19 cellular contexts compared by ENCODE assay signal in the genomic region with DNA sequence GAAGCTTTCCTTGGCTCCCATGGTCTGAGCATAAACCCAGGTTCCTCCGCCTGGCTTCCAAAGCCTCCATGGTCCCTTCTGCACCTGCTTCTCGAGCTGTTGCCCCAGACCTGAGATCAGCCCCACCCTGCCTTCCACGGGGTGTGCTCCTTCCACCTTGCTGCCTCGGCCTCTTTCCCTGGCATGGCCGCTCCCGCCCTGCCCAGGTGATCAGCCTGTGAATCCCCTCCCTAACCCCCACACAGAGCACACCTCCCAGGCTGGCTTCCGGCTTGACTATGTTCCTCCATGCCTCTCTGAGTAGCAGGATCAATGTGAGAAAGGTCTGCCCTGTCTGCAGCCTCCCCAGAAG. TPM values are rescaled to one million over a fixed set of nuclear protein-coding genes. Genes with fewer than 3 reads are reported as not detected.
DNase-seq lines count a peak whose midpoint lies in the region; ATAC-seq and TF ChIP-seq lines count a peak whose summit lies in the region.
"Had no signal": no experiment of that assay in that cellular context is flagged by ENCODE, and none has a peak within 500 bp of the region (broad histone marks: within the 10 kb centered on the region; RNA-seq: fewer than 3 reads in every experiment).

No MANE protein-coding gene starts in this region.

- DNase-seq in Caco-2, result peak in 1 of 2 experiments; percentile 43
- DNase-seq in T-helper 17 cell, result no peak
- DNase-seq in lower lobe of right lung, result peak; percentile 36
- no peak for DNase-seq in progenitor cell of endocrine pancreas (ENCODE audit: low spot score, unreplicated experiment)
- no peak for DNase-seq in caudate nucleus (lab: John Stamatoyannopoulos, UW)
- DNase-seq in effector CD4-positive, alpha-beta T cell, result no peak
- DNase-seq in KG1 (lab: John Stamatoyannopoulos, UW), result no peak
- DNase-seq in endothelial cell (ENCODE audit: low spot score), result no peak
- DNase-seq: activated effector memory CD4-positive, alpha-beta T cell treated with Interleukin-2 at 50 U/mL for 16 hours; CD8-positive, alpha-beta memory T cell; dermis blood vessel endothelial cell; left ventricle myocardium superior; MG63; NCI-H1436; sigmoid colon; WERI-Rb-1 had no signal

- H3K4me1 Mint-ChIP-seq in Caco-2 (ENCODE audit: low read depth, unreplicated experiment) (peaks cover 12% of the 10 kb centered on the region), T-helper 17 cell (peaks cover 14% of the 10 kb centered on the region), progenitor cell of endocrine pancreas (ENCODE audit: low read depth) (peaks cover 17% of the 10 kb centered on the region), endothelial cell (ENCODE audit: unreplicated experiment) (peaks cover 11% of the 10 kb centered on the region)

- H3K27ac Mint-ChIP-seq in Caco-2 (ENCODE audit: unreplicated experiment) (no peak overlapping the region), T-helper 17 cell (peak overlapping the region; percentile 49), progenitor cell of endocrine pancreas (peak overlapping the region; percentile 30), endothelial cell (ENCODE audit: unreplicated experiment) (no peak overlapping the region)

- H3K36me3 ChIP-seq in Caco-2 (ENCODE audit: control insufficient read depth, insufficient read depth, low read length) (peaks cover 3% of the 10 kb centered on the region; the same call in 1 of the 2 replicates), lower lobe of right lung (no peaks in the 10 kb centered on the region)
- H3K36me3 ChIP-seq: adrenal gland, pancreas, sigmoid colon had no signal

- TF ChIP-seq CTCF in Caco-2 (IDR thresholded peaks at IDR 0.05; ENCODE audit: insufficient read depth in 1 of 2, low read depth in 1 of 2, low read length in 1 of 2, severe bottlenecking in 1 of 2, unreplicated experiment in 1 of 2) (no peak), lower lobe of right lung (IDR thresholded peaks at IDR 0.05) (no peak), progenitor cell of endocrine pancreas (IDR thresholded peaks at IDR 0.05; ENCODE audit: unreplicated experiment) (no peak), endothelial cell (IDR thresholded peaks at IDR 0.05; ENCODE audit: unreplicated experiment) (no peak)

- no peaks in the 10 kb centered on the region for H3K27me3 ChIP-seq in Caco-2 (replicated peaks; ENCODE audit: control insufficient read depth, insufficient read depth, low read length)
- no peaks in the 10 kb centered on the region for H3K27me3 ChIP-seq in lower lobe of right lung (ENCODE audit: low read depth)
- H3K27me3 ChIP-seq: adrenal gland, MG63, pancreas, sigmoid colon had no signal

- peaks cover 17% of the 10 kb centered on the region for H3K4me1 ChIP-seq in Caco-2
- peaks cover 20% of the 10 kb centered on the region for H3K4me1 ChIP-seq in lower lobe of right lung

- peaks cover 29% of the 10 kb centered on the region for H3K36me3 Mint-ChIP-seq in Caco-2 (ENCODE audit: insufficient read depth, unreplicated experiment)
- peaks cover 2% of the 10 kb centered on the region for H3K36me3 Mint-ChIP-seq in T-helper 17 cell (ENCODE audit: low read depth)
- peaks cover 3% of the 10 kb centered on the region for H3K36me3 Mint-ChIP-seq in progenitor cell of endocrine pancreas (ENCODE audit: insufficient read depth)
- peaks cover 4% of the 10 kb centered on the region for H3K36me3 Mint-ChIP-seq in endothelial cell (ENCODE audit: low read depth, unreplicated experiment)

- no peaks in the 10 kb centered on the region for H3K9me3 ChIP-seq in Caco-2
- H3K9me3 ChIP-seq in T-helper 17 cell (ENCODE audit: control insufficient read depth, low read length, poor library complexity, severe bottlenecking), result no peaks in the 10 kb centered on the region
- no peaks in the 10 kb centered on the region for H3K9me3 ChIP-seq in lower lobe of right lung
- H3K9me3 ChIP-seq: adrenal gland, MG63, pancreas, sigmoid colon had no signal

- POLR2A ChIA-PET in Caco-2 (lab: Charles Lee), result no interaction called here

- H3K4me3 ChIP-seq in Caco-2 (ENCODE audit: low read depth, low read length), result no peak overlapping the region
- H3K4me3 ChIP-seq in lower lobe of right lung, result no peak overlapping the region
- H3K4me3 ChIP-seq: adrenal gland, MG63, pancreas, sigmoid colon had no signal

- intact Hi-C loops in Caco-2 (cut with micrococcal nuclease; ENCODE audit: unreplicated experiment), result no loop called here
- intact Hi-C loops in lower lobe of right lung (cut with DNase I), result no loop called here

- peak overlapping the region; percentile 45 for H3K4me3 Mint-ChIP-seq in Caco-2 (ENCODE audit: unreplicated experiment)
- H3K4me3 Mint-ChIP-seq in T-helper 17 cell, result peak overlapping the region; percentile 19
- H3K4me3 Mint-ChIP-seq in progenitor cell of endocrine pancreas (ENCODE audit: low read depth), result peak overlapping the region; percentile 29
- no peak overlapping the region for H3K4me3 Mint-ChIP-seq in endothelial cell (ENCODE audit: unreplicated experiment)

- no peaks in the 10 kb centered on the region for H3K9me3 Mint-ChIP-seq in Caco-2 (ENCODE audit: unreplicated experiment)
- H3K9me3 Mint-ChIP-seq in progenitor cell of endocrine pancreas (ENCODE audit: low read depth), result no peaks in the 10 kb centered on the region
- no peaks in the 10 kb centered on the region for H3K9me3 Mint-ChIP-seq in endothelial cell (ENCODE audit: unreplicated experiment)
- H3K9me3 Mint-ChIP-seq: CD8-positive, alpha-beta memory T cell had no signal

- H3K27ac ChIP-seq in lower lobe of right lung, result no peak overlapping the region
- H3K27ac ChIP-seq in caudate nucleus (ENCODE audit: low read depth, low read length), result no peak overlapping the region
- H3K27ac ChIP-seq: adrenal gland, pancreas, sigmoid colon, WERI-Rb-1 had no signal

- ATAC-seq in T-helper 17 cell (no peak), lower lobe of right lung (no peak)
- ATAC-seq: HCT116, left ventricle myocardium superior, pancreas had no signal

- no TSS peak for BruUV-seq in Caco-2 (replicated peaks; lab: Mats Ljungman, UMichigan)

- H3K27me3 Mint-ChIP-seq in Caco-2 (ENCODE audit: insufficient read depth, unreplicated experiment) (no peaks in the 10 kb centered on the region), T-helper 17 cell (no peaks in the 10 kb centered on the region), progenitor cell of endocrine pancreas (peaks cover 5% of the 10 kb centered on the region), endothelial cell (ENCODE audit: unreplicated experiment) (peaks cover 12% of the 10 kb centered on the region)

- CTCF ChIA-PET in Caco-2 (lab: Charles Lee), result interaction anchor here (0.5 kb wide), 1 partner anchor 166 kb away, joined by 3 read pairs; no protein-coding TSS in a partner anchor

RNA-seq across cellular contexts. Expression of a gene that starts 2.7 kb away (rescaled TPM):
- total RNA-seq in Caco-2 (2022) (271 and 276 TPM in 2 replicates), T-helper 17 cell (100 to 1,000 TPM; 134 to 136 TPM), lower lobe of right lung (98.0 TPM), progenitor cell of endocrine pancreas (123 and 124 TPM in 2 replicates), endothelial cell (ENCODE audit: unreplicated experiment) (115 TPM)

Comparison
In these comparisons a context has a peak if more than half of its experiments do, and no peak if none do; other contexts are left out.
1. H3K27ac Mint-ChIP-seq: peak in T-helper 17 cell (single experiment) and progenitor cell of endocrine pancreas (single experiment); none in Caco-2 (single experiment) and endothelial cell (single experiment).